ENCODE assay signal across 1 cellular context in the genomic region with DNA sequence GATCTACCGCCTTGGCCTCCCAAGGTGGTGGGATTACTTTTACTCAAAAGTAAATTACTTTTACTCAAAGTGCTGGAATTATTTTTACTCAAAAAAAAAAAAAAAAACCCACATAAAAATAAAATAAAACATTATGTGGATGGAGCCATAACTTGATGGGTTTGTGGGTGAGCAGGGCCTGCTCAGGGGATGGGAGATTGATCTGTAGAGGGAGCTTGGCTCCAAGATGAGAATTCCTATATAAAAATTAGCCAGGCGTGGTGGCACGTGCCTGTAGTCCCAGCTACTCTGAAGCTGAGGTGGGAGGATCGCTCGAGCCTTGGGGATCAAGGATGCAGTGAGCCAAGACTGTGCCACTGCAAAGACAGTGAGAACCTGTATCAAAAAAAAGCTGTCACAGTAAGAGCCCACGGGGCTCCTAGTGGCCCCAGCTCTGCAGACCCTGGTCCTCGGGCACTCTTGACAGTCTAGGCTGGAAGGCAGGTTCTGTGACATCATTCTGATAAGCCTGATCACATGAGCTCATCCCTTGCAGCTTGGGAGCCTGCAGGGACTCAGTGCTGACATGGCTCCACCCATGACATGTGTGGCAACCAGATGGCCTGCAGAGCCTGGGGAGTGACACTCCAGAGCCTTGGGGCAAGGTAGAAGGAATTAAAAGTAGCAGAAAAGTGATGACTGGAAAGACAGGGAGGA.
TF ChIP-seq lines count a peak whose summit lies in the region.

No MANE protein-coding gene starts in this region.

TF ChIP-seq in K562, 482 proteins besides CTCF, POLR2A, EP300 and RAD21 (continues in another document):
- TF ChIP-seq ZNF589 (CRISPR knock-in tag; IDR thresholded peaks at IDR 0.05; ENCODE audit: low read depth) (0 out of 2 replicates have a peak, but pooled peaks have one; percentile 26), CBFA2T2 (conservative IDR thresholded peaks at IDR 0.05) (peak; percentile 57), NCOR1 (IDR thresholded peaks at IDR 0.05) (peak; percentile 32; the same call in 1 of the 2 replicates), POLR2AphosphoS5 (IDR thresholded peaks at IDR 0.05; ENCODE audit: control insufficient read depth, insufficient read depth, low read depth, low read length) (peak; percentile 22; the same call in 1 of the 2 replicates), HDAC3 (IDR thresholded peaks at IDR 0.05; ENCODE audit: borderline replicate concordance, partially characterized antibody) (no peak), KAT8 (IDR thresholded peaks at IDR 0.05; ENCODE audit: low read depth) (no peak), L3MBTL2 (IDR thresholded peaks at IDR 0.05) (peak; percentile 46), RCOR1 (IDR thresholded peaks at IDR 0.05; ENCODE audit: borderline replicate concordance in 1 of 2, low read depth in 2 of 2, low read length in 2 of 2) (peak in 1 of 2 experiments; percentile 52; a peak in 1 of 4 replicates), YY1 (IDR thresholded peaks at IDR 0.05; ENCODE audit: borderline replicate concordance in 1 of 3, control insufficient read depth in 1 of 3, extremely low read depth in 1 of 3, insufficient read depth in 3 of 3, insufficient read length in 1 of 3, insufficient replicate concordance in 2 of 3, low read depth in 1 of 3, low read length in 2 of 3) (peak in 1 of 3 experiments; percentile 71), PHF8 (IDR thresholded peaks at IDR 0.05; ENCODE audit: borderline replicate concordance, low read length) (no peak), POLR2H (tag; IDR thresholded peaks at IDR 0.05; ENCODE audit: low read depth) (no peak), RAD51 (IDR thresholded peaks at IDR 0.05; ENCODE audit: borderline replicate concordance, low read depth) (peak; percentile 55; the same call in 1 of the 2 replicates), CEBPB (tag; IDR thresholded peaks at IDR 0.05) (peak; percentile 55), CREM (IDR thresholded peaks at IDR 0.05; ENCODE audit: low read depth) (peak; percentile 84), U2AF1 (optimal IDR thresholded peaks at IDR 0.05; ENCODE audit: low read depth, low read length) (no peak), HIVEP1 (CRISPR knock-in tag; IDR thresholded peaks at IDR 0.05) (peak; percentile 57; the same call in 1 of the 2 replicates), CUX1 (CRISPR knock-in tag; IDR thresholded peaks at IDR 0.05) (no peak), ZNF165 (CRISPR knock-in tag; IDR thresholded peaks at IDR 0.05; ENCODE audit: borderline replicate concordance) (0 out of 2 replicates have a peak, but pooled peaks have one; percentile 36), TCF3 (CRISPR knock-in tag; IDR thresholded peaks at IDR 0.05) (peak; percentile 41; the same call in 1 of the 2 replicates), JUND (IDR thresholded peaks at IDR 0.05; ENCODE audit: borderline replicate concordance, low read depth, low read length) (peak; percentile 89), JUND (tag; IDR thresholded peaks at IDR 0.05; ENCODE audit: borderline replicate concordance, low read depth, low read length) (peak; percentile 91), BACH1 (tag; IDR thresholded peaks at IDR 0.05) (peak; percentile 52; the same call in 1 of the 2 replicates), NRF1 (conservative IDR thresholded peaks at IDR 0.05 in 1 of 2, IDR thresholded peaks at IDR 0.05 in 1 of 2) (0 out of 4 replicates have a peak, but pooled peaks of 1 of the 2 experiments have one; percentile 25), C11orf30 (IDR thresholded peaks at IDR 0.05; ENCODE audit: low read depth) (peak; percentile 12; the same call in 1 of the 2 replicates), ATF3 (IDR thresholded peaks at IDR 0.05) (peak; percentile 87), ATF3 (CRISPR knock-in tag; conservative IDR thresholded peaks at IDR 0.05) (no peak), JUNB (CRISPR knock-in tag; conservative IDR thresholded peaks at IDR 0.05) (0 out of 2 replicates have a peak, but pooled peaks have one; percentile 8), SMAD3 (CRISPR knock-in tag; conservative IDR thresholded peaks at IDR 0.05) (0 out of 2 replicates have a peak, but pooled peaks have one; percentile 55), ZNF239 (CRISPR knock-in tag; IDR thresholded peaks at IDR 0.05) (peak; percentile 54; the same call in 1 of the 2 replicates), PCBP1 (IDR thresholded peaks at IDR 0.05; ENCODE audit: low read depth, low read length, poor library complexity, severe bottlenecking) (no peak), CEBPG (CRISPR knock-in tag; IDR thresholded peaks at IDR 0.05) (no peak), CEBPG (tag; conservative IDR thresholded peaks at IDR 0.05 in 1 of 2, IDR thresholded peaks at IDR 0.05 in 1 of 2) (peak in 1 of 2 experiments; percentile 31; a peak in 1 of 4 replicates), HDAC1 (IDR thresholded peaks at IDR 0.05) (peak in 1 of 2 experiments; percentile 70; a peak in 1 of 4 replicates), UBTF (IDR thresholded peaks at IDR 0.05; ENCODE audit: borderline replicate concordance in 1 of 2, low read depth in 2 of 2, low read length in 2 of 2) (no peak), CTBP1 (IDR thresholded peaks at IDR 0.05; ENCODE audit: borderline replicate concordance) (peak; percentile 69; the same call in 1 of the 2 replicates), JUN (IDR thresholded peaks at IDR 0.05; ENCODE audit: borderline replicate concordance, low read depth, low read length) (peak; percentile 87), JUN (CRISPR knock-in tag; IDR thresholded peaks at IDR 0.05; ENCODE audit: borderline replicate concordance) (no peak), DDX20 (tag; IDR thresholded peaks at IDR 0.05; ENCODE audit: low read depth) (no peak), MXI1 (IDR thresholded peaks at IDR 0.05; ENCODE audit: low read depth, low read length) (peak; percentile 45; the same call in 1 of the 2 replicates), ZBTB7A (IDR thresholded peaks at IDR 0.05; ENCODE audit: borderline replicate concordance, control insufficient read depth, low read depth, low read length) (no peak), THAP7 (CRISPR knock-in tag; IDR thresholded peaks at IDR 0.05) (0 out of 2 replicates have a peak, but pooled peaks have one; percentile 70), TOE1 (IDR thresholded peaks at IDR 0.05; ENCODE audit: borderline replicate concordance) (no peak), TOE1 (CRISPR knock-in tag; IDR thresholded peaks at IDR 0.05; ENCODE audit: borderline replicate concordance, low read depth) (no peak), ZNF79 (CRISPR knock-in tag; IDR thresholded peaks at IDR 0.05; ENCODE audit: low read depth) (no peak), ATF7 (IDR thresholded peaks at IDR 0.05) (peak; percentile 96), ZNF696 (CRISPR knock-in tag; conservative IDR thresholded peaks at IDR 0.05) (no peak), ZFP1 (CRISPR knock-in tag; IDR thresholded peaks at IDR 0.05) (no peak), ZNF583 (CRISPR knock-in tag; IDR thresholded peaks at IDR 0.05) (peak; percentile 46; the same call in 1 of the 2 replicates), SMAD1 (IDR thresholded peaks at IDR 0.05; ENCODE audit: low read depth, low read length, partially characterized antibody) (no peak), TAL1 (IDR thresholded peaks at IDR 0.05) (peak; percentile 26; the same call in 1 of the 2 replicates), RFX7 (CRISPR knock-in tag; IDR thresholded peaks at IDR 0.05) (no peak)
- TF ChIP-seq, protein P1, sequence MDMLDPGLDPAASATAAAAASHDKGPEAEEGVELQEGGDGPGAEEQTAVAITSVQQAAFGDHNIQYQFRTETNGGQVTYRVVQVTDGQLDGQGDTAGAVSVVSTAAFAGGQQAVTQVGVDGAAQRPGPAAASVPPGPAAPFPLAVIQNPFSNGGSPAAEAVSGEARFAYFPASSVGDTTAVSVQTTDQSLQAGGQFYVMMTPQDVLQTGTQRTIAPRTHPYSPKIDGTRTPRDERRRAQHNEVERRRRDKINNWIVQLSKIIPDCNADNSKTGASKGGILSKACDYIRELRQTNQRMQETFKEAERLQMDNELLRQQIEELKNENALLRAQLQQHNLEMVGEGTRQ (CRISPR knock-in tag; IDR thresholded peaks at IDR 0.05), result peak; percentile 78
- TF ChIP-seq, protein P2, sequence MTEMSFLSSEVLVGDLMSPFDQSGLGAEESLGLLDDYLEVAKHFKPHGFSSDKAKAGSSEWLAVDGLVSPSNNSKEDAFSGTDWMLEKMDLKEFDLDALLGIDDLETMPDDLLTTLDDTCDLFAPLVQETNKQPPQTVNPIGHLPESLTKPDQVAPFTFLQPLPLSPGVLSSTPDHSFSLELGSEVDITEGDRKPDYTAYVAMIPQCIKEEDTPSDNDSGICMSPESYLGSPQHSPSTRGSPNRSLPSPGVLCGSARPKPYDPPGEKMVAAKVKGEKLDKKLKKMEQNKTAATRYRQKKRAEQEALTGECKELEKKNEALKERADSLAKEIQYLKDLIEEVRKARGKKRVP (CRISPR knock-in tag; IDR thresholded peaks at IDR 0.05), result 0 out of 2 replicates have a peak, but pooled peaks have one; percentile 33
- TF ChIP-seq, protein P3, sequence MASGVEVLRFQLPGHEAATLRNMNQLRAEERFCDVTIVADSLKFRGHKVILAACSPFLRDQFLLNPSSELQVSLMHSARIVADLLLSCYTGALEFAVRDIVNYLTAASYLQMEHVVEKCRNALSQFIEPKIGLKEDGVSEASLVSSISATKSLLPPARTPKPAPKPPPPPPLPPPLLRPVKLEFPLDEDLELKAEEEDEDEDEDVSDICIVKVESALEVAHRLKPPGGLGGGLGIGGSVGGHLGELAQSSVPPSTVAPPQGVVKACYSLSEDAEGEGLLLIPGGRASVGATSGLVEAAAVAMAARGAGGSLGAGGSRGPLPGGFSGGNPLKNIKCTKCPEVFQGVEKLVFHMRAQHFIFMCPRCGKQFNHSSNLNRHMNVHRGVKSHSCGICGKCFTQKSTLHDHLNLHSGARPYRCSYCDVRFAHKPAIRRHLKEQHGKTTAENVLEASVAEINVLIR (CRISPR knock-in tag; IDR thresholded peaks at IDR 0.05), result peak; percentile 44; the same call in 1 of the 2 replicates
- TF ChIP-seq, protein P4, sequence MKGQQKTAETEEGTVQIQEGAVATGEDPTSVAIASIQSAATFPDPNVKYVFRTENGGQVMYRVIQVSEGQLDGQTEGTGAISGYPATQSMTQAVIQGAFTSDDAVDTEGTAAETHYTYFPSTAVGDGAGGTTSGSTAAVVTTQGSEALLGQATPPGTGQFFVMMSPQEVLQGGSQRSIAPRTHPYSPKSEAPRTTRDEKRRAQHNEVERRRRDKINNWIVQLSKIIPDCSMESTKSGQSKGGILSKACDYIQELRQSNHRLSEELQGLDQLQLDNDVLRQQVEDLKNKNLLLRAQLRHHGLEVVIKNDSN (CRISPR knock-in tag; IDR thresholded peaks at IDR 0.05), result peak; percentile 78
